1 cellular context compared by ENCODE assay signal in genomic region chr12:27276275-27276674, GRCh38.
TF ChIP-seq lines count a peak whose summit lies in the region.

No MANE protein-coding gene starts in this region.

TF ChIP-seq in IMR-90, 13 proteins besides CTCF, POLR2A, EP300 and RAD21:
- TF ChIP-seq ELK1 (IDR thresholded peaks at IDR 0.05; ENCODE audit: borderline replicate concordance, low read depth, low read length), result no peak
- TF ChIP-seq RCOR1 (IDR thresholded peaks at IDR 0.05; ENCODE audit: insufficient replicate concordance, low read length), result no peak
- no peak for TF ChIP-seq FOS (IDR thresholded peaks at IDR 0.05; ENCODE audit: low read depth, low read length)
- no peak for TF ChIP-seq MAFK (IDR thresholded peaks at IDR 0.05; ENCODE audit: low read depth, low read length)
- TF ChIP-seq USF2 (IDR thresholded peaks at IDR 0.05; ENCODE audit: low read depth, low read length), result no peak
- TF ChIP-seq RFX5 (IDR thresholded peaks at IDR 0.05; ENCODE audit: low read depth, low read length), result no peak
- no peak for TF ChIP-seq BHLHE40 (IDR thresholded peaks at IDR 0.05; ENCODE audit: low read depth, low read length)
- TF ChIP-seq NFE2L2 (IDR thresholded peaks at IDR 0.05; ENCODE audit: low read depth, low read length), result no peak
- no peak for TF ChIP-seq SMC3 (IDR thresholded peaks at IDR 0.05; ENCODE audit: low read depth, low read length)
- TF ChIP-seq CHD1 (IDR thresholded peaks at IDR 0.05; ENCODE audit: low read depth, low read length), result no peak
- no peak for TF ChIP-seq MAZ (IDR thresholded peaks at IDR 0.05; ENCODE audit: borderline replicate concordance, low read depth, low read length)
